Comparison of ENCODE assay signal across 20 cellular contexts in genomic region chr3:42505203-42505848, GRCh38. TPM values are rescaled to one million over a fixed set of nuclear protein-coding genes. Genes with fewer than 3 reads are reported as not detected.
DNase-seq lines count a peak whose midpoint lies in the region; ATAC-seq and TF ChIP-seq lines count a peak whose summit lies in the region.
"Had no signal": no experiment of that assay in that cellular context is flagged by ENCODE, and none has a peak within 500 bp of the region (broad histone marks: within the 10 kb centered on the region; RNA-seq: fewer than 3 reads in every experiment).

No MANE protein-coding gene starts in this region.

- H3K4me3 ChIP-seq in lower lobe of right lung, result peak overlapping the region; percentile 63
- H3K4me3 ChIP-seq in suprapubic skin, result no peak overlapping the region
- H3K4me3 ChIP-seq: GM23248 had no signal

- CTCF ChIA-PET in activated CD4-positive, alpha-beta T cell treated with anti-CD3 and anti-CD28 coated beads for 36 hours (lab: Charles Lee), result interaction anchor here (0.6 to 0.9 kb wide), 2 partner anchors 21 to 33 kb away, joined by 3 read pairs; no protein-coding TSS in a partner anchor

- H3K36me3 ChIP-seq in lower lobe of right lung (no peaks in the 10 kb centered on the region), suprapubic skin (no peaks in the 10 kb centered on the region)

- POLR2A ChIA-PET in activated CD4-positive, alpha-beta T cell treated with anti-CD3 and anti-CD28 coated beads for 36 hours (lab: Charles Lee), result no interaction called here

- H3K27ac ChIP-seq in lower lobe of right lung, result peak overlapping the region; percentile 82
- H3K27ac ChIP-seq in suprapubic skin, result peak overlapping the region; percentile 19
- H3K27ac ChIP-seq: GM23248 had no signal

- peaks cover 9% of the 10 kb centered on the region for H3K27me3 Mint-ChIP-seq in activated CD4-positive, alpha-beta T cell treated with anti-CD3 and anti-CD28 coated beads for 36 hours

- no peak overlapping the region for H3K27ac Mint-ChIP-seq in activated CD4-positive, alpha-beta T cell treated with anti-CD3 and anti-CD28 coated beads for 36 hours
- H3K27ac Mint-ChIP-seq: activated T-helper 17 cell treated with anti-CD3 and anti-CD28 coated beads, Interleukin-2, amount 50 U/mL, for 72 hours had no signal

- no peak overlapping the region for H3K4me3 Mint-ChIP-seq in activated CD4-positive, alpha-beta T cell treated with anti-CD3 and anti-CD28 coated beads for 36 hours

- H3K36me3 Mint-ChIP-seq in activated CD4-positive, alpha-beta T cell treated with anti-CD3 and anti-CD28 coated beads for 36 hours (ENCODE audit: low read depth), result no peaks in the 10 kb centered on the region

- ATAC-seq in activated CD4-positive, alpha-beta T cell treated with anti-CD3 and anti-CD28 coated beads for 36 hours, result no peak
- no peak for ATAC-seq in lower lobe of right lung
- ATAC-seq: activated T-helper 17 cell treated with anti-CD3 and anti-CD28 coated beads, Interleukin-2, amount 50 U/mL, for 72 hours had no signal

- no peaks in the 10 kb centered on the region for H3K9me3 ChIP-seq in lower lobe of right lung
- no peaks in the 10 kb centered on the region for H3K9me3 ChIP-seq in suprapubic skin

- TF ChIP-seq CTCF in lower lobe of right lung (IDR thresholded peaks at IDR 0.05) (no peak), suprapubic skin (IDR thresholded peaks at IDR 0.05) (no peak)

- WGBS in suprapubic skin, result 100% methylated on average over 1 of the region's 6 CpGs

- DNase-seq in activated CD4-positive, alpha-beta T cell treated with anti-CD3 and anti-CD28 coated beads for 36 hours, result peak; percentile 4
- no peak for DNase-seq in activated CD4-positive, alpha-beta T cell treated with anti-CD3 and anti-CD28 coated beads for 48 hours
- DNase-seq in activated CD8-positive, alpha-beta memory T cell treated with anti-CD3 and anti-CD28 coated beads, Interleukin-2, amount 50 U/mL, for 48 hours, result peak; percentile 48
- DNase-seq in lower lobe of right lung (no peak), suprapubic skin (ENCODE audit: low spot score in 2 of 2) (peak; percentile 55 to 66), SKM-1 (lab: John Stamatoyannopoulos, UW; ENCODE audit: unreplicated experiment) (no peak), NCI-H2171 (lab: John Stamatoyannopoulos, UW) (no peak), SHP77 (lab: John Stamatoyannopoulos, UW) (no peak)
- DNase-seq: 8988T; activated CD4-positive, alpha-beta T cell treated with anti-CD3 and anti-CD28 coated beads, Interleukin-2, amount 50 U/mL, for 4 hours; DMS79 treated with DMSO at 0.1 percent for 48 hours; GM23248; Karpas-422; NCI-H1417 treated with DMSO at 0.1 percent for 48 hours; NCI-H345; SIG-M5; substantia nigra had no signal

- H3K9me3 Mint-ChIP-seq in activated CD4-positive, alpha-beta T cell treated with anti-CD3 and anti-CD28 coated beads for 36 hours (ENCODE audit: low read depth), result no peaks in the 10 kb centered on the region
- H3K9me3 Mint-ChIP-seq: activated T-helper 17 cell treated with anti-CD3 and anti-CD28 coated beads, Interleukin-2, amount 50 U/mL, for 72 hours had no signal

- TF ChIP-seq POLR2A in suprapubic skin (IDR thresholded peaks at IDR 0.05), result no peak

- H3K4me1 Mint-ChIP-seq in activated CD4-positive, alpha-beta T cell treated with anti-CD3 and anti-CD28 coated beads for 36 hours, result peaks cover 58% of the 10 kb centered on the region

- H3K27me3 ChIP-seq in lower lobe of right lung (ENCODE audit: low read depth) (peaks cover 23% of the 10 kb centered on the region), suprapubic skin (peaks cover 16% of the 10 kb centered on the region)

- H3K4me1 ChIP-seq in lower lobe of right lung, result peaks cover 53% of the 10 kb centered on the region
- peaks cover 56% of the 10 kb centered on the region for H3K4me1 ChIP-seq in suprapubic skin

- intact Hi-C loops in activated CD4-positive, alpha-beta T cell treated with anti-CD3 and anti-CD28 coated beads for 36 hours (cut with DNase I, micrococcal nuclease), result no loop called here
- intact Hi-C loops in lower lobe of right lung (cut with DNase I), result no loop called here

- no peak for TF ChIP-seq EP300 in suprapubic skin (IDR thresholded peaks at IDR 0.05)

RNA-seq across cellular contexts. Expression of gene VIPR1, which starts 2.9 kb away (rescaled TPM):
- total RNA-seq in activated CD4-positive, alpha-beta T cell treated with anti-CD3 and anti-CD28 coated beads for 36 hours, result 1 to 10 TPM; 6.6 to 6.7 TPM
- total RNA-seq in lower lobe of right lung (212 TPM), suprapubic skin (100 to 1,000 TPM in 1 of 4 donors, 10 to 100 TPM in 3; 39.8 to 148 (median 74.3) TPM)
- total RNA-seq: fibroblast of lung, GM23248, myocyte had no signal

Comparison
In these comparisons a context has a peak if more than half of its experiments do, and no peak if none do; other contexts are left out.
1. DNase-seq: peak in activated CD4-positive, alpha-beta T cell treated with anti-CD3 and anti-CD28 coated beads for 36 hours (single experiment), activated CD8-positive, alpha-beta memory T cell treated with anti-CD3 and anti-CD28 coated beads, Interleukin-2, amount 50 U/mL, for 48 hours (single experiment) and suprapubic skin (2 of 2); none in activated CD4-positive, alpha-beta T cell treated with anti-CD3 and anti-CD28 coated beads for 48 hours (single experiment), lower lobe of right lung (single experiment), SKM-1 (single experiment), NCI-H2171 (single experiment) and SHP77 (0 of 2).
2. RNA of gene VIPR1, which starts 2.9 kb away (total RNA-seq): 212 TPM in lower lobe of right lung (single experiment) and 39.8 to 148 TPM in suprapubic skin; 6.6 to 6.7 TPM in activated CD4-positive, alpha-beta T cell treated with anti-CD3 and anti-CD28 coated beads for 36 hours; every median in the first group is over 4 times any median in the second.